Comparison of ENCODE assay signal across 11 cellular contexts in the genomic region with DNA sequence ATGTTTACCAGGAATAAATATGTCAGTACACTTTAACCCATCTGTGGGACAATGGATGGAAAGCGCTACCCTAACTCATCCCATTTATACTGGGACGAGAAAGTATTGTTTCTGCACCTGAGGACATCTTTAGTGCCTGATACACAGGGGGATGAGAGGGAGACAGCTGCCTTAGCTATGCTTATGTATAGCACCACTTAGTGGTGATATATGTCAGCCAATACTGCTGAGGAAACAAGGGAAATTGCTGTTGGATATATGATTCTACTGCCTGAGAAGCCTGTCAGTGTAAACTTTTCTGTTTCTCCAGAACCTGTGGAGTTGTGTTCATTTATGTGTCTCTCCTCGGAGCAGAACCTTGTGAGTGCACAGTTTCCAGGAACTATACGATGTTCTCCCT. TPM values are rescaled to one million over a fixed set of nuclear protein-coding genes. Genes with fewer than 3 reads are reported as not detected.
A peak's percentile ranks its signal among the peaks of the same experiment; 100 is the strongest.
DNase-seq lines count a peak whose midpoint lies in the region; ATAC-seq and TF ChIP-seq lines count a peak whose summit lies in the region.
"Had no signal": no experiment of that assay in that cellular context is flagged by ENCODE, and none has a peak within 500 bp of the region (broad histone marks: within the 10 kb centered on the region; RNA-seq: fewer than 3 reads in every experiment).

No MANE protein-coding gene starts in this region.

- peak; percentile 58; the same call in 1 of the 3 replicates for ATAC-seq in DND-41 (ENCODE audit: insufficient read depth, low read depth)
- ATAC-seq in GM23338, result peak; percentile 91
- ATAC-seq: effector memory CD8-positive, alpha-beta T cell had no signal

- H3K27me3 ChIP-seq in DND-41 (ENCODE audit: insufficient read depth, low read length, poor library complexity) (no peaks in the 10 kb centered on the region), GM23338 (ENCODE audit: insufficient read depth) (no peaks in the 10 kb centered on the region), MM.1S (replicated peaks; ENCODE audit: insufficient read depth, low read length) (no peaks in the 10 kb centered on the region)
- H3K27me3 ChIP-seq: ovary, testis had no signal

- no peak overlapping the region for H3K4me3 Mint-ChIP-seq in GM23338
- H3K4me3 Mint-ChIP-seq: effector memory CD8-positive, alpha-beta T cell had no signal

- 0 out of 2 replicates have a peak, but pooled peaks cover 4% of the 10 kb centered on the region for H3K9me2 ChIP-seq in GM23338 (ENCODE audit: insufficient read depth)
- H3K9me2 ChIP-seq in MM.1S (replicated peaks; ENCODE audit: insufficient read depth, low read length), result no peaks in the 10 kb centered on the region

- H3K79me2 ChIP-seq in DND-41 (ENCODE audit: insufficient read depth, low read length) (no peaks in the 10 kb centered on the region), GM23338 (replicated peaks; ENCODE audit: insufficient read depth) (no peaks in the 10 kb centered on the region), MM.1S (ENCODE audit: low read length) (no peaks in the 10 kb centered on the region)

- no peaks in the 10 kb centered on the region; the same call in 2 of the 3 replicates for H3K9me3 Mint-ChIP-seq in GM23338
- H3K9me3 Mint-ChIP-seq: effector memory CD8-positive, alpha-beta T cell had no signal

- H3F3A ChIP-seq in GM23338 (replicated peaks; ENCODE audit: low read depth), result no peaks in the 10 kb centered on the region
- no peaks in the 10 kb centered on the region for H3F3A ChIP-seq in MM.1S (ENCODE audit: insufficient read depth, low read length)

- H3K4me3 ChIP-seq in DND-41 (ENCODE audit: low read depth in 1 of 2, low read length in 2 of 2) (no peak overlapping the region), GM23338 (no peak overlapping the region), MM.1S (ENCODE audit: low read length) (no peak overlapping the region)
- H3K4me3 ChIP-seq: ovary, testis had no signal

- H3K9ac ChIP-seq in DND-41 (ENCODE audit: low read depth, low read length) (no peak overlapping the region), MM.1S (ENCODE audit: low read length) (no peak overlapping the region)

- no peaks in the 10 kb centered on the region for H3K36me3 ChIP-seq in DND-41 (ENCODE audit: insufficient read depth, low read length)
- no peaks in the 10 kb centered on the region for H3K36me3 ChIP-seq in GM23338 (ENCODE audit: insufficient read depth)
- no peaks in the 10 kb centered on the region for H3K36me3 ChIP-seq in MM.1S (replicated peaks; ENCODE audit: insufficient read depth, low read length)
- H3K36me3 ChIP-seq: ovary had no signal

- H3K9me3 ChIP-seq in DND-41 (ENCODE audit: insufficient read depth, low read length, severe bottlenecking) (no peaks in the 10 kb centered on the region), MM.1S (replicated peaks; ENCODE audit: insufficient read depth, low read length) (no peaks in the 10 kb centered on the region)
- H3K9me3 ChIP-seq: ovary, testis had no signal

- H3K36me3 Mint-ChIP-seq in GM23338 (ENCODE audit: low read depth), result no peaks in the 10 kb centered on the region

- H3K4me2 ChIP-seq in DND-41 (ENCODE audit: insufficient read depth, low read length) (no peak overlapping the region), GM23338 (no peak overlapping the region), MM.1S (ENCODE audit: low read depth, low read length) (no peak overlapping the region)

- TF ChIP-seq CTCF in DND-41 (IDR thresholded peaks at IDR 0.05; ENCODE audit: borderline replicate concordance, extremely low read depth, low read length, poor library complexity, severe bottlenecking) (peak; percentile 49), GM23338 (conservative IDR thresholded peaks at IDR 0.05; ENCODE audit: low read depth in 2 of 2) (peak; percentile 66 to 84), MM.1S (IDR thresholded peaks at IDR 0.05; ENCODE audit: low read length) (no peak; the same call in 1 of the 2 replicates)

- no peaks in the 10 kb centered on the region for H3K4me1 Mint-ChIP-seq in GM23338

- H2AFZ ChIP-seq in DND-41 (ENCODE audit: low read depth, low read length), result no peak overlapping the region
- peak overlapping the region; percentile 3; the same call in 1 of the 2 replicates for H2AFZ ChIP-seq in GM23338
- no peak overlapping the region for H2AFZ ChIP-seq in MM.1S (ENCODE audit: low read length)

- peaks cover 2% of the 10 kb centered on the region; the same call in 1 of the 2 replicates for H3K4me1 ChIP-seq in DND-41 (ENCODE audit: insufficient read depth, low read length)
- 0 out of 2 replicates have a peak, but pooled peaks cover 2% of the 10 kb centered on the region for H3K4me1 ChIP-seq in GM23338 (ENCODE audit: insufficient read depth)
- H3K4me1 ChIP-seq in MM.1S (ENCODE audit: low read length), result no peaks in the 10 kb centered on the region
- H3K4me1 ChIP-seq: testis had no signal

- no peaks in the 10 kb centered on the region for H3K27me3 Mint-ChIP-seq in GM23338 (ENCODE audit: insufficient read depth, low read depth, poor library complexity)

- H4K20me1 ChIP-seq in DND-41 (ENCODE audit: insufficient read depth, low read length) (no peaks in the 10 kb centered on the region), GM23338 (replicated peaks; ENCODE audit: insufficient read depth) (no peaks in the 10 kb centered on the region), MM.1S (ENCODE audit: insufficient read depth, low read length) (no peaks in the 10 kb centered on the region)

- no peak for DNase-seq in DND-41
- peak; percentile 60 for DNase-seq in GM23338 (ENCODE audit: low spot score)
- peak; percentile 47 for DNase-seq in OCI-M1 (lab: John Stamatoyannopoulos, UW)
- peak; percentile 3 for DNase-seq in hepatic stellate cell (ENCODE audit: low spot score)
- DNase-seq in stimulated activated CD4-positive, alpha-beta T cell treated with anti-CD3 and anti-CD28 coated beads, Interleukin-4, amount 100 ng/mL, for 1 hour, result no peak
- no peak for DNase-seq in NCI-H1930 (lab: John Stamatoyannopoulos, UW)
- DNase-seq in MM.1S, result no peak
- no peak for DNase-seq in AG08396 (ENCODE audit: low spot score)
- DNase-seq: effector memory CD8-positive, alpha-beta T cell; ovary; testis had no signal

- no peak overlapping the region for H3K27ac ChIP-seq in DND-41 (ENCODE audit: low read length)
- H3K27ac ChIP-seq in GM23338 (ENCODE audit: low read depth), result no peak overlapping the region
- H3K27ac ChIP-seq in MM.1S (ENCODE audit: low read length), result no peak overlapping the region
- H3K27ac ChIP-seq: ovary, testis had no signal

- H3K27ac Mint-ChIP-seq in GM23338, result no peak overlapping the region
- H3K27ac Mint-ChIP-seq: effector memory CD8-positive, alpha-beta T cell had no signal

TF ChIP-seq in GM23338, 12 proteins besides CTCF, POLR2A, EP300 and RAD21 (continues in another document):
- no peak for TF ChIP-seq STAT1 (IDR thresholded peaks at IDR 0.05; ENCODE audit: unreplicated experiment)

RNA-seq across cellular contexts. Expression of a gene that starts 13.3 kb away (rescaled TPM):
- total RNA-seq in GM23338 (2014; rRNA removed; shearing (Covaris generic)), result 16.5 and 25.8 TPM in 2 replicates
- polyA plus RNA-seq in GM23338 (2016; fragmentation: Nextera tagmentation; extraction: Ambion mirVana), result 5.7 and 7.4 TPM in 2 replicates

Comparison
In these comparisons a context has a peak if more than half of its experiments do, and no peak if none do; other contexts are left out.
1. DNase-seq: peak in GM23338 (single experiment), OCI-M1 (single experiment) and hepatic stellate cell (single experiment); none in DND-41 (single experiment), stimulated activated CD4-positive, alpha-beta T cell treated with anti-CD3 and anti-CD28 coated beads, Interleukin-4, amount 100 ng/mL, for 1 hour (single experiment), NCI-H1930 (0 of 2), MM.1S (single experiment) and AG08396 (single experiment).